In genomic region chr14:49962616-49963015, GRCh38 we compare ENCODE assay signal across 1 cellular context.
TF ChIP-seq lines count a peak whose summit lies in the region.

No MANE protein-coding gene starts in this region.

TF ChIP-seq in GM12878, 131 proteins besides CTCF, POLR2A, EP300 and RAD21 (continued from another document):
- TF ChIP-seq SKIL (IDR thresholded peaks at IDR 0.05; ENCODE audit: low read depth, poor library complexity, severe bottlenecking) (no peak), TAF1 (IDR thresholded peaks at IDR 0.05; ENCODE audit: borderline replicate concordance, low read depth, low read length) (no peak), STAT1 (conservative IDR thresholded peaks at IDR 0.05) (no peak), CREB1 (IDR thresholded peaks at IDR 0.05; ENCODE audit: low read depth) (0 out of 2 replicates have a peak, but pooled peaks have one; percentile 20), ZSCAN29 (IDR thresholded peaks at IDR 0.05) (no peak), NFIC (IDR thresholded peaks at IDR 0.05; ENCODE audit: low read depth, low read length) (no peak), YY1 (IDR thresholded peaks at IDR 0.05; ENCODE audit: low read depth, low read length) (peak; percentile 73), IKZF2 (IDR thresholded peaks at IDR 0.05) (peak in 1 of 2 experiments; percentile 44; a peak in 2 of 4 replicates), ATF3 (IDR thresholded peaks at IDR 0.05; ENCODE audit: borderline replicate concordance, extremely low read depth, low read depth, low read length) (no peak), ZNF207 (IDR thresholded peaks at IDR 0.05; ENCODE audit: borderline replicate concordance) (no peak), RUNX3 (IDR thresholded peaks at IDR 0.05; ENCODE audit: low read length) (peak; percentile 36; the same call in 1 of the 2 replicates), GABPA (IDR thresholded peaks at IDR 0.05; ENCODE audit: low read depth) (0 out of 2 replicates have a peak, but pooled peaks have one; percentile 13), NKRF (conservative IDR thresholded peaks at IDR 0.05) (no peak), MYB (IDR thresholded peaks at IDR 0.05; ENCODE audit: borderline replicate concordance, low read depth, low read length) (no peak), HDAC2 (IDR thresholded peaks at IDR 0.05) (no peak), BCL11A (IDR thresholded peaks at IDR 0.05; ENCODE audit: low read depth, low read length) (no peak), CHD2 (IDR thresholded peaks at IDR 0.05; ENCODE audit: borderline replicate concordance, low read depth, low read length) (no peak), NR2C1 (IDR thresholded peaks at IDR 0.05) (no peak)
